8 cellular contexts compared by ENCODE assay signal in the genomic region with DNA sequence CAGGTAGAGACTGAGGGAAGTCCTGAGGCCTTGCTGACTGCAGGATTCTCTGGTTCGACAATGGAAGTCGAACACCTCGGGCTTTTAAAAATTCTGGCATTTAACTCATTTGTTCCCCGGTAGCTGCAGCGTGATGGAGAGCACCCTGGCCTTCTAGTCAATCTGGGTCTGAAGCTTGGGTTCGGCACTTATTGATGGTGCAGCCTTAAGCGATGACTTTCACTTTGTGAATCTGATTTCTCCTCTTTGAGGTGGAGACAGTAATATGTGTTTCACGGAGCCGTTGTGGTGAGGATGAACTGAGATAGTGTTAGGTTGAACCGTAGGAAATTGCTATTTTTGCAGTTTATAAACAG. TPM values are rescaled to one million over a fixed set of nuclear protein-coding genes. Genes with fewer than 3 reads are reported as not detected.
DNase-seq lines count a peak whose midpoint lies in the region; ATAC-seq, FAIRE-seq and TF ChIP-seq lines count a peak whose summit lies in the region.

No MANE protein-coding gene starts in this region.

- no peak for TF ChIP-seq EP300 in ovary (IDR thresholded peaks at IDR 0.05)

- H3K79me2 ChIP-seq in DOHH2 (ENCODE audit: control insufficient read depth, low read length) (peaks cover 40% of the 10 kb centered on the region), OCI-LY1 (ENCODE audit: insufficient read depth, low read length) (peaks cover 3% of the 10 kb centered on the region; the same call in 1 of the 2 replicates)

- H4K20me1 ChIP-seq in DOHH2 (ENCODE audit: control insufficient read depth, insufficient read depth, low read depth, low read length) (no peaks in the 10 kb centered on the region), OCI-LY1 (ENCODE audit: insufficient read depth, low read length) (no peaks in the 10 kb centered on the region)

- H2AFZ ChIP-seq in OCI-LY1 (ENCODE audit: low read length): peak overlapping the region; percentile 47; the same call in 1 of the 2 replicates

- H3K9ac ChIP-seq in OCI-LY1 (ENCODE audit: low read length): peak overlapping the region; percentile 76

- intact Hi-C loops in ovary (cut with DNase I): loop anchor here in 3 of 4 donors (2.0 to 5.0 kb wide), 4 partner anchors 41 to 1364 kb away; a partner anchor contains a TSS

- WGBS in ovary, 3 donors: 13 to 29% (median 17%) methylated on average over 10 of the region's 10 CpGs

- no peak for TF ChIP-seq POLR2A in ovary (IDR thresholded peaks at IDR 0.05)

- H3F3A ChIP-seq in DOHH2 (ENCODE audit: control insufficient read depth, insufficient read depth): 0 out of 2 replicates have a peak, but pooled peaks cover 3% of the 10 kb centered on the region
- H3F3A ChIP-seq in OCI-LY1 (ENCODE audit: insufficient read depth, low read length): 0 out of 2 replicates have a peak, but pooled peaks cover 3% of the 10 kb centered on the region

- TF ChIP-seq CTCF in DOHH2 (IDR thresholded peaks at IDR 0.05; ENCODE audit: low read depth, low read length, poor library complexity, severe bottlenecking): no peak
- TF ChIP-seq CTCF in OCI-LY1 (IDR thresholded peaks at IDR 0.05; ENCODE audit: low read length): no peak
- no peak for TF ChIP-seq CTCF in endothelial cell (IDR thresholded peaks at IDR 0.05; ENCODE audit: unreplicated experiment)
- TF ChIP-seq CTCF in ovary (IDR thresholded peaks at IDR 0.05): no peak

- no peak for FAIRE-seq in urothelium cell line (lab: Jason Lieb, UNC)

- DNase-seq in endothelial cell (ENCODE audit: low spot score): no peak
- no peak for DNase-seq in ovary
- DNase-seq in NCI-H2227 (lab: John Stamatoyannopoulos, UW; ENCODE audit: unreplicated experiment): no peak
- no peak for DNase-seq in NCI-H2029 treated with DMSO at 0.1 percent for 48 hours (lab: John Stamatoyannopoulos, UW)
- DNase-seq in urothelium cell line (ENCODE audit: low spot score): no peak

- no peaks in the 10 kb centered on the region for H3K36me3 Mint-ChIP-seq in endothelial cell (ENCODE audit: low read depth, unreplicated experiment)

- H3K4me3 ChIP-seq in DOHH2 (ENCODE audit: low read length) (peak overlapping the region; percentile 79), OCI-LY1 (ENCODE audit: low read depth, low read length, poor library complexity, severe bottlenecking) (peak overlapping the region; percentile 99), ovary (peak overlapping the region; percentile 76)

- H3K27me3 Mint-ChIP-seq in endothelial cell (ENCODE audit: unreplicated experiment): peaks cover 2% of the 10 kb centered on the region

- H3K27ac ChIP-seq in DOHH2 (ENCODE audit: low read depth, low read length) (no peak overlapping the region), OCI-LY1 (ENCODE audit: low read depth, low read length, poor library complexity, severe bottlenecking) (peak overlapping the region; percentile 13), ovary (peak overlapping the region; percentile 92 to 96)

- H3K9me3 ChIP-seq in DOHH2 (ENCODE audit: control insufficient read depth, insufficient read depth, low read length) (no peaks in the 10 kb centered on the region), OCI-LY1 (ENCODE audit: low read length) (no peaks in the 10 kb centered on the region), ovary (no peaks in the 10 kb centered on the region)

- H3K27ac Mint-ChIP-seq in endothelial cell (ENCODE audit: unreplicated experiment): peak overlapping the region; percentile 53

- peaks cover 24% of the 10 kb centered on the region for H3K4me1 Mint-ChIP-seq in endothelial cell (ENCODE audit: unreplicated experiment)

- H3K4me2 ChIP-seq in DOHH2 (ENCODE audit: low read length) (peak overlapping the region; percentile 90), OCI-LY1 (ENCODE audit: low read length) (peak overlapping the region; percentile 87)

- peak overlapping the region; percentile 86 for H3K4me3 Mint-ChIP-seq in endothelial cell (ENCODE audit: unreplicated experiment)

- H3K27me3 ChIP-seq in DOHH2 (ENCODE audit: control insufficient read depth, low read length) (no peaks in the 10 kb centered on the region; the same call in 1 of the 2 replicates), OCI-LY1 (ENCODE audit: insufficient read depth, low read length) (no peaks in the 10 kb centered on the region), ovary (no peaks in the 10 kb centered on the region)

- no peaks in the 10 kb centered on the region for H3K9me3 Mint-ChIP-seq in endothelial cell (ENCODE audit: unreplicated experiment)

- no peak for ATAC-seq in GM21423 (IDR thresholded peaks at IDR 0.05; ENCODE audit: unreplicated experiment)

- H3K9me2 ChIP-seq in DOHH2 (replicated peaks; ENCODE audit: control insufficient read depth, low read length) (0 out of 2 replicates have a peak, but pooled peaks cover 2% of the 10 kb centered on the region), OCI-LY1 (ENCODE audit: low read depth, low read length) (no peaks in the 10 kb centered on the region)

- H3K36me3 ChIP-seq in DOHH2 (ENCODE audit: control insufficient read depth, low read length) (peaks cover 35% of the 10 kb centered on the region), OCI-LY1 (ENCODE audit: insufficient read depth, low read length) (peaks cover 6% of the 10 kb centered on the region; the same call in 1 of the 2 replicates), ovary (no peaks in the 10 kb centered on the region)

- H3K4me1 ChIP-seq in DOHH2 (ENCODE audit: control insufficient read depth, low read length) (peaks cover 29% of the 10 kb centered on the region), OCI-LY1 (ENCODE audit: insufficient read depth, low read length, severe bottlenecking) (peaks cover 26% of the 10 kb centered on the region), ovary (ENCODE audit: insufficient read depth) (peaks cover 6% of the 10 kb centered on the region)

RNA-seq across cellular contexts. Expression of a gene that starts 0.6 kb away (rescaled TPM):
- 77.4 TPM for total RNA-seq in endothelial cell (ENCODE audit: unreplicated experiment)
- 10 to 100 TPM; 44.5 to 97.4 (median 70.0) TPM for total RNA-seq in ovary
- polyA plus RNA-seq in ovary: 10 to 100 TPM; 51.5 to 73.3 TPM

RNA-seq across cellular contexts. Expression of a gene that starts 42.0 kb away (rescaled TPM):
- total RNA-seq in endothelial cell (ENCODE audit: unreplicated experiment) (604 TPM), ovary (100 to 1,000 TPM; 128 to 385 (median 291) TPM)
- polyA plus RNA-seq in ovary: 100 to 1,000 TPM; 135 to 692 TPM

RNA-seq across cellular contexts. Expression of a gene that starts 47.0 kb away (rescaled TPM):
- total RNA-seq in endothelial cell (ENCODE audit: unreplicated experiment) (0.21 TPM), ovary (1 to 10 TPM; 3.4 to 8.5 (median 4.7) TPM)
- 1 to 10 TPM; 3.2 to 7.1 TPM for polyA plus RNA-seq in ovary
